ENCODE assay signal across 1 cellular context in the genomic region with DNA sequence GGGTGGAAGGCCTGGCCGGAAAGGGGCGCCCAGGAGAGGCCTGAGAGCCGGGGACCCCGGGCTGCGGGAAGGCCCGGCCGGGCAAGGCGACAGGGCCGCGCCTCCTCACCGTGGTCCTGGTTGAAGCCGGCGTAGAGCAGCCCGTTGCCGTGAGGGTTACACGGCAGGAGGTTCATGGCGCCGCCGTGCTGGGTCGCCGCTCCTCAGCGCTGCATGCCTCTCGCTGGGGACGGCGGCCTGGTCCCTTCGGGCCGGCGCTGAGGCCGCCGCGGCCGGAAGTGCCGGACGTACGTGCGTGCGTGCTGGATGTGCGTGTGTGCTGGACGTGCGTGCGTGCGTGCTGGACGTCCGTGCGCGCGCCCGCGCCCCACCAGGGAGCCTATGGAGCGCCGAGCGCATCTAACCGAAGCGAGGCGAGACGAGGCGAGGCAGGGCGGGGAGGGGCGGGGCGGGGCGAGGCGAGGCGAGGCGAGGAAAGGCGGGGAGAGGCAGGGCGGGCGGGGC.
TF ChIP-seq lines count a peak whose summit lies in the region.

WDR45B (minus strand) TSS at position 280 of the 504 bp plus-strand sequence; CDS start at position 176, 104 bp downstream.

TF ChIP-seq in HepG2, 621 proteins besides CTCF, POLR2A, EP300 and RAD21 (continued from another document and continues in another):
- TF ChIP-seq, protein P1, sequence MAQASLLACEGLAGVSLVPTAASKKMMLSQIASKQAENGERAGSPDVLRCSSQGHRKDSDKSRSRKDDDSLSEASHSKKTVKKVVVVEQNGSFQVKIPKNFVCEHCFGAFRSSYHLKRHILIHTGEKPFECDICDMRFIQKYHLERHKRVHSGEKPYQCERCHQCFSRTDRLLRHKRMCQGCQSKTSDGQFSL (CRISPR knock-in tag; IDR thresholded peaks at IDR 0.05): no peak
- TF ChIP-seq NKX3-1 (CRISPR knock-in tag; IDR thresholded peaks at IDR 0.05) (peak; percentile 84), SP4 (CRISPR knock-in tag; IDR thresholded peaks at IDR 0.05) (peak; percentile 87), ZNF720 (CRISPR knock-in tag; IDR thresholded peaks at IDR 0.05) (no peak), CEBPG (CRISPR knock-in tag; IDR thresholded peaks at IDR 0.05) (peak; percentile 36; the same call in 1 of the 2 replicates), KDM5B (CRISPR knock-in tag; IDR thresholded peaks at IDR 0.05; ENCODE audit: borderline replicate concordance) (no peak), TFDP2 (CRISPR knock-in tag; IDR thresholded peaks at IDR 0.05) (peak; percentile 31), SNAPC2 (CRISPR knock-in tag; IDR thresholded peaks at IDR 0.05) (peak; percentile 89; the same call in 1 of the 2 replicates), AGO1 (IDR thresholded peaks at IDR 0.05; ENCODE audit: low read depth, low read length, poor library complexity, severe bottlenecking) (no peak), PAWR (CRISPR knock-in tag; IDR thresholded peaks at IDR 0.05; ENCODE audit: borderline replicate concordance) (0 out of 2 replicates have a peak, but pooled peaks have one; percentile 10), ZKSCAN1 (IDR thresholded peaks at IDR 0.05; ENCODE audit: low read length) (no peak), MLXIP (CRISPR knock-in tag; IDR thresholded peaks at IDR 0.05; ENCODE audit: borderline replicate concordance) (no peak), RARG (CRISPR knock-in tag; IDR thresholded peaks at IDR 0.05; ENCODE audit: low read depth) (no peak), RCOR2 (CRISPR knock-in tag; IDR thresholded peaks at IDR 0.05) (no peak), NR2F2 (IDR thresholded peaks at IDR 0.05; ENCODE audit: borderline replicate concordance, low read depth) (no peak), ZNF598 (CRISPR knock-in tag; IDR thresholded peaks at IDR 0.05; ENCODE audit: borderline replicate concordance) (no peak), ZNF790 (CRISPR knock-in tag; IDR thresholded peaks at IDR 0.05; ENCODE audit: borderline replicate concordance) (0 out of 2 replicates have a peak, but pooled peaks have one; percentile 91), ZFP62 (CRISPR knock-in tag; IDR thresholded peaks at IDR 0.05) (no peak), ZNF33B (CRISPR knock-in tag; IDR thresholded peaks at IDR 0.05) (no peak), ADNP (CRISPR knock-in tag; IDR thresholded peaks at IDR 0.05) (no peak), ZNF589 (CRISPR knock-in tag; conservative IDR thresholded peaks at IDR 0.05) (peak; percentile 75), RNF2 (conservative IDR thresholded peaks at IDR 0.05; ENCODE audit: low read depth) (no peak; the same call in 1 of the 2 replicates), GPN1 (CRISPR knock-in tag; IDR thresholded peaks at IDR 0.05; ENCODE audit: borderline replicate concordance) (no peak), ZNF670 (CRISPR knock-in tag; IDR thresholded peaks at IDR 0.05; ENCODE audit: borderline replicate concordance) (peak; percentile 90; the same call in 1 of the 2 replicates), PATZ1 (CRISPR knock-in tag; IDR thresholded peaks at IDR 0.05) (peak; percentile 39), ZNF326 (CRISPR knock-in tag; IDR thresholded peaks at IDR 0.05; ENCODE audit: borderline replicate concordance) (no peak), ZNF713 (CRISPR knock-in tag; IDR thresholded peaks at IDR 0.05) (peak; percentile 84; the same call in 1 of the 2 replicates), SP1 (IDR thresholded peaks at IDR 0.05) (no peak), SP1 (CRISPR knock-in tag; IDR thresholded peaks at IDR 0.05) (peak; percentile 91), MTA1 (CRISPR knock-in tag; IDR thresholded peaks at IDR 0.05; ENCODE audit: borderline replicate concordance) (peak; percentile 37; the same call in 1 of the 2 replicates), SMAD3 (CRISPR knock-in tag; IDR thresholded peaks at IDR 0.05) (0 out of 2 replicates have a peak, but pooled peaks have one; percentile 27), CEBPB (IDR thresholded peaks at IDR 0.05; ENCODE audit: borderline replicate concordance, low read depth, low read length) (no peak), SOX13 (IDR thresholded peaks at IDR 0.05) (no peak), SOX13 (CRISPR knock-in tag; conservative IDR thresholded peaks at IDR 0.05 in 1 of 2, IDR thresholded peaks at IDR 0.05 in 1 of 2) (peak in 1 of 2 experiments; percentile 51; a peak in 1 of 4 replicates), ZNF747 (CRISPR knock-in tag; IDR thresholded peaks at IDR 0.05; ENCODE audit: borderline replicate concordance) (peak; percentile 70; the same call in 1 of the 2 replicates), FOXK2 (IDR thresholded peaks at IDR 0.05) (no peak), AHR (CRISPR knock-in tag; IDR thresholded peaks at IDR 0.05) (peak; percentile 47), ZNF839 (CRISPR knock-in tag; IDR thresholded peaks at IDR 0.05; ENCODE audit: borderline replicate concordance) (peak; percentile 71; the same call in 1 of the 2 replicates), HDAC2 (CRISPR knock-in tag; IDR thresholded peaks at IDR 0.05) (peak; percentile 87), JUND (CRISPR knock-in tag; IDR thresholded peaks at IDR 0.05) (0 out of 2 replicates have a peak, but pooled peaks have one; percentile 6), ZNF207 (IDR thresholded peaks at IDR 0.05; ENCODE audit: borderline replicate concordance) (no peak), ELF1 (CRISPR knock-in tag; IDR thresholded peaks at IDR 0.05) (peak; percentile 87), U2AF2 (IDR thresholded peaks at IDR 0.05; ENCODE audit: low read depth, low read length) (no peak)
- TF ChIP-seq, protein P2, sequence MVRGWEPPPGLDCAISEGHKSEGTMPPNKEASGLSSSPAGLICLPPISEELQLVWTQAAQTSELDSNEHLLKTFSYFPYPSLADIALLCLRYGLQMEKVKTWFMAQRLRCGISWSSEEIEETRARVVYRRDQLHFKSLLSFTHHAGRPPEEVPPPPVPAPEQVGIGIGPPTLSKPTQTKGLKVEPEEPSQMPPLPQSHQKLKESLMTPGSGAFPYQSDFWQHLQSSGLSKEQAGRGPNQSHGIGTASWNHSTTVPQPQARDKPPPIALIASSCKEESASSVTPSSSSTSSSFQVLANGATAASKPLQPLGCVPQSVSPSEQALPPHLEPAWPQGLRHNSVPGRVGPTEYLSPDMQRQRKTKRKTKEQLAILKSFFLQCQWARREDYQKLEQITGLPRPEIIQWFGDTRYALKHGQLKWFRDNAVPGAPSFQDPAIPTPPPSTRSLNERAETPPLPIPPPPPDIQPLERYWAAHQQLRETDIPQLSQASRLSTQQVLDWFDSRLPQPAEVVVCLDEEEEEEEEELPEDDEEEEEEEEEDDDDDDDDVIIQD (CRISPR knock-in tag; IDR thresholded peaks at IDR 0.05; ENCODE audit: low read depth): peak; percentile 70; the same call in 1 of the 2 replicates
- TF ChIP-seq, protein P3, sequence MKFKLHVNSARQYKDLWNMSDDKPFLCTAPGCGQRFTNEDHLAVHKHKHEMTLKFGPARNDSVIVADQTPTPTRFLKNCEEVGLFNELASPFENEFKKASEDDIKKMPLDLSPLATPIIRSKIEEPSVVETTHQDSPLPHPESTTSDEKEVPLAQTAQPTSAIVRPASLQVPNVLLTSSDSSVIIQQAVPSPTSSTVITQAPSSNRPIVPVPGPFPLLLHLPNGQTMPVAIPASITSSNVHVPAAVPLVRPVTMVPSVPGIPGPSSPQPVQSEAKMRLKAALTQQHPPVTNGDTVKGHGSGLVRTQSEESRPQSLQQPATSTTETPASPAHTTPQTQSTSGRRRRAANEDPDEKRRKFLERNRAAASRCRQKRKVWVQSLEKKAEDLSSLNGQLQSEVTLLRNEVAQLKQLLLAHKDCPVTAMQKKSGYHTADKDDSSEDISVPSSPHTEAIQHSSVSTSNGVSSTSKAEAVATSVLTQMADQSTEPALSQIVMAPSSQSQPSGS (CRISPR knock-in tag; IDR thresholded peaks at IDR 0.05): peak; percentile 72
- TF ChIP-seq, protein P4, sequence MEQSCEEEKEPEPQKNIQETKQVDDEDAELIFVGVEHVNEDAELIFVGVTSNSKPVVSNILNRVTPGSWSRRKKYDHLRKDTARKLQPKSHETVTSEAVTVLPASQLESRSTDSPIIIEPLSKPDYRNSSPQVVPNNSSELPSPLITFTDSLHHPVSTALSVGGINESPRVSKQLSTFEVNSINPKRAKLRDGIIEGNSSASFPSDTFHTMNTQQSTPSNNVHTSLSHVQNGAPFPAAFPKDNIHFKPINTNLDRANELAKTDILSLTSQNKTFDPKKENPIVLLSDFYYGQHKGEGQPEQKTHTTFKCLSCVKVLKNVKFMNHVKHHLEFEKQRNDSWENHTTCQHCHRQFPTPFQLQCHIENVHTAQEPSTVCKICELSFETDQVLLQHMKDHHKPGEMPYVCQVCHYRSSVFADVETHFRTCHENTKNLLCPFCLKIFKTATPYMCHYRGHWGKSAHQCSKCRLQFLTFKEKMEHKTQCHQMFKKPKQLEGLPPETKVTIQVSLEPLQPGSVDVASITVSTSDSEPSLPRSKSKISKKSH (CRISPR knock-in tag; IDR thresholded peaks at IDR 0.05; ENCODE audit: borderline replicate concordance): peak; percentile 91
- TF ChIP-seq, protein P5, sequence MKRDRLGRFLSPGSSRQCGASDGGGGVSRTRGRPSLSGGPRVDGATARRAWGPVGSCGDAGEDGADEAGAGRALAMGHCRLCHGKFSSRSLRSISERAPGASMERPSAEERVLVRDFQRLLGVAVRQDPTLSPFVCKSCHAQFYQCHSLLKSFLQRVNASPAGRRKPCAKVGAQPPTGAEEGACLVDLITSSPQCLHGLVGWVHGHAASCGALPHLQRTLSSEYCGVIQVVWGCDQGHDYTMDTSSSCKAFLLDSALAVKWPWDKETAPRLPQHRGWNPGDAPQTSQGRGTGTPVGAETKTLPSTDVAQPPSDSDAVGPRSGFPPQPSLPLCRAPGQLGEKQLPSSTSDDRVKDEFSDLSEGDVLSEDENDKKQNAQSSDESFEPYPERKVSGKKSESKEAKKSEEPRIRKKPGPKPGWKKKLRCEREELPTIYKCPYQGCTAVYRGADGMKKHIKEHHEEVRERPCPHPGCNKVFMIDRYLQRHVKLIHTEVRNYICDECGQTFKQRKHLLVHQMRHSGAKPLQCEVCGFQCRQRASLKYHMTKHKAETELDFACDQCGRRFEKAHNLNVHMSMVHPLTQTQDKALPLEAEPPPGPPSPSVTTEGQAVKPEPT (CRISPR knock-in tag; IDR thresholded peaks at IDR 0.05; ENCODE audit: low read depth): no peak
- TF ChIP-seq, protein P6, sequence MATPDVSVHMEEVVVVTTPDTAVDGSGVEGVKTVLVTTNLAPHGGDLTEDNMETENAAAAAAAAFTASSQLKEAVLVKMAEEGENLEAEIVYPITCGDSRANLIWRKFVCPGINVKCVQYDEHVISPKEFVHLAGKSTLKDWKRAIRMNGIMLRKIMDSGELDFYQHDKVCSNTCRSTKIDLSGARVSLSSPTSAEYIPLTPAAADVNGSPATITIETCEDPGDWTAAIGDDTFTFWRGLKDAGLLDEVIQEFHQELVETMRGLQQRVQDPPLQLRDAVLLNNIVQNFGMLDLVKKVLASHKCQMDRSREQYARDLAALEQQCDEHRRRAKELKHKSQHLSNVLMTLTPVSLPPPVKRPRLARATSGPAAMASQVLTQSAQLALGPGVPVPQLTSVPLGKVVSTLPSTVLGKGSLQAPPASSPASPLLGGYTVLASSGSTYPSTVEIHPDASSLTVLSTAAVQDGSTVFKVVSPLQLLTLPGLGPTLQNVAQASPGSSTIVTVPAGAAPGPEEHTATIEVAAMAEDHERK (CRISPR knock-in tag; IDR thresholded peaks at IDR 0.05; ENCODE audit: low read depth): peak; percentile 99
